9 cellular contexts compared by ENCODE assay signal in genomic region chr5:140821375-140822280, GRCh38. TPM values are rescaled to one million over a fixed set of nuclear protein-coding genes. Genes with fewer than 3 reads are reported as not detected.
DNase-seq lines count a peak whose midpoint lies in the region; ATAC-seq and TF ChIP-seq lines count a peak whose summit lies in the region.
"Had no signal": no experiment of that assay in that cellular context is flagged by ENCODE, and none has a peak within 500 bp of the region (broad histone marks: within the 10 kb centered on the region; RNA-seq: fewer than 3 reads in every experiment).

TSS of gene PCDHA5 (plus strand) at chr5:140821613.

- peaks cover 10 to 20% of the 10 kb centered on the region in 2 donors for H3K27me3 Mint-ChIP-seq in stimulated activated naive B cell treated with anti-CD40 and anti-IgM and Interleukin-4, amounts not matched to agents 10 μg/mL and 1 μg/mL and 100 μg/mL, for 72 hours

- H3K4me1 ChIP-seq in endocrine pancreas (ENCODE audit: control insufficient read depth, insufficient read depth, low read length) (no peaks in the 10 kb centered on the region), psoas muscle (no peaks in the 10 kb centered on the region), BE2C (no peaks in the 10 kb centered on the region)

- intact Hi-C loops in psoas muscle (cut with DNase I) = no loop called here

- peaks cover 4 to 8% of the 10 kb centered on the region in 2 donors for H3K9me3 Mint-ChIP-seq in stimulated activated naive B cell treated with anti-CD40 and anti-IgM and Interleukin-4, amounts not matched to agents 10 μg/mL and 1 μg/mL and 100 μg/mL, for 72 hours

- H3K4me3 Mint-ChIP-seq in stimulated activated naive B cell treated with anti-CD40 and anti-IgM and Interleukin-4, amounts not matched to agents 10 μg/mL and 1 μg/mL and 100 μg/mL, for 72 hours = no peak within 1 kb of the TSS

- no peak within 1 kb of the TSS for H3K27ac ChIP-seq in psoas muscle
- H3K27ac ChIP-seq: ovary had no signal

- no peaks in the 10 kb centered on the region for H3K4me1 Mint-ChIP-seq in stimulated activated naive B cell treated with anti-CD40 and anti-IgM and Interleukin-4, amounts not matched to agents 10 μg/mL and 1 μg/mL and 100 μg/mL, for 72 hours

- H3K9me3 ChIP-seq in endocrine pancreas (ENCODE audit: control insufficient read depth, low read length) (no peaks in the 10 kb centered on the region), psoas muscle (peaks cover 4% of the 10 kb centered on the region), BE2C (no peaks in the 10 kb centered on the region)

- 23 to 25% (median 24%) methylated on average over 35 to 39 of the region's 39 CpGs for whole genome bisulfite sequencing in psoas muscle, 3 donors

- no peak within 1 kb of the TSS for H3K9ac ChIP-seq in endocrine pancreas (ENCODE audit: control insufficient read depth, insufficient read depth, low read length)

- peaks cover 6% of the 10 kb centered on the region for H3K36me3 ChIP-seq in endocrine pancreas (ENCODE audit: control insufficient read depth, insufficient read depth, low read length)
- H3K36me3 ChIP-seq in psoas muscle (ENCODE audit: insufficient read depth in 1 of 2, low read depth in 1 of 2) = no peaks in the 10 kb centered on the region
- no peaks in the 10 kb centered on the region; the same call in none of the 2 replicates for H3K36me3 ChIP-seq in BE2C
- H3K36me3 ChIP-seq: ovary had no signal

- H3K27me3 ChIP-seq in endocrine pancreas (ENCODE audit: control insufficient read depth, insufficient read depth, low read length) = no peaks in the 10 kb centered on the region
- H3K27me3 ChIP-seq in psoas muscle (ENCODE audit: insufficient read depth in 3 of 3, low read length in 2 of 3) = peaks cover 0 to 11% (median 2%) of the 10 kb centered on the region in 3 donors
- H3K27me3 ChIP-seq in BE2C = no peaks in the 10 kb centered on the region
- H3K27me3 ChIP-seq: ovary had no signal

- DNase-seq in activated T-cell treated with anti-CD3 and anti-CD28 coated beads, Interleukin-2, amount 50 U/mL, for 48 hours = peak; percentile 55 to 67
- no peak for DNase-seq in activated T-cell treated with anti-CD3 and anti-CD28 coated beads, Interleukin-2, amount 50 U/mL, for 1 hour
- DNase-seq in NCI-H1436 treated with DMSO at 0.1 percent for 48 hours (lab: John Stamatoyannopoulos, UW) (peak; percentile 34), psoas muscle (no peak), BE2C (no peak), retina (no peak)
- DNase-seq in stimulated activated naive B cell treated with anti-CD40 and anti-IgM and Interleukin-4, amounts not matched to agents 10 μg/mL and 1 μg/mL and 100 μg/mL, for 72 hours = no peak

- TF ChIP-seq CTCF in psoas muscle (IDR thresholded peaks at IDR 0.05) (peak; percentile 19), BE2C (IDR thresholded peaks at IDR 0.05; ENCODE audit: low read depth, low read length) (no peak)

- H3K4me3 ChIP-seq in endocrine pancreas (ENCODE audit: control insufficient read depth, insufficient read depth, low read length) = peak within 1 kb of the TSS; percentile 42
- no peak within 1 kb of the TSS for H3K4me3 ChIP-seq in psoas muscle
- H3K4me3 ChIP-seq in BE2C (ENCODE audit: low read depth, low read length) = no peak within 1 kb of the TSS
- H3K4me3 ChIP-seq: ovary had no signal

- ATAC-seq in psoas muscle = no peak
- ATAC-seq in stimulated activated naive B cell treated with anti-CD40 and anti-IgM and Interleukin-4, amounts not matched to agents 10 μg/mL and 1 μg/mL and 100 μg/mL, for 72 hours (replicated peaks) = no peak

- H3K27ac Mint-ChIP-seq in stimulated activated naive B cell treated with anti-CD40 and anti-IgM and Interleukin-4, amounts not matched to agents 10 μg/mL and 1 μg/mL and 100 μg/mL, for 72 hours = no peak within 1 kb of the TSS

- peaks cover 0 to 4% of the 10 kb centered on the region in 2 donors for H3K36me3 Mint-ChIP-seq in stimulated activated naive B cell treated with anti-CD40 and anti-IgM and Interleukin-4, amounts not matched to agents 10 μg/mL and 1 μg/mL and 100 μg/mL, for 72 hours

RNA-seq across cellular contexts. Expression of gene PCDHA5, which starts in this region (rescaled TPM):
- total RNA-seq in psoas muscle = not detected
- polyA plus RNA-seq in psoas muscle = under 1 TPM in 1 of 3 donors, not detected in 2; 0.01 TPM
- 0.45 TPM for polyA plus RNA-seq in BE2C (2012; ENCODE audit: insufficient read depth, insufficient read length, low read depth)

Comparison
In these comparisons a context has a peak if more than half of its experiments do, and no peak if none do; other contexts are left out.
1. DNase-seq: peak in activated T-cell treated with anti-CD3 and anti-CD28 coated beads, Interleukin-2, amount 50 U/mL, for 48 hours (2 of 2) and NCI-H1436 treated with DMSO at 0.1 percent for 48 hours (single experiment); none in activated T-cell treated with anti-CD3 and anti-CD28 coated beads, Interleukin-2, amount 50 U/mL, for 1 hour (single experiment), psoas muscle (0 of 2), BE2C (single experiment), retina (single experiment) and stimulated activated naive B cell treated with anti-CD40 and anti-IgM and Interleukin-4, amounts not matched to agents 10 μg/mL and 1 μg/mL and 100 μg/mL, for 72 hours (single experiment).